In the genomic region with DNA sequence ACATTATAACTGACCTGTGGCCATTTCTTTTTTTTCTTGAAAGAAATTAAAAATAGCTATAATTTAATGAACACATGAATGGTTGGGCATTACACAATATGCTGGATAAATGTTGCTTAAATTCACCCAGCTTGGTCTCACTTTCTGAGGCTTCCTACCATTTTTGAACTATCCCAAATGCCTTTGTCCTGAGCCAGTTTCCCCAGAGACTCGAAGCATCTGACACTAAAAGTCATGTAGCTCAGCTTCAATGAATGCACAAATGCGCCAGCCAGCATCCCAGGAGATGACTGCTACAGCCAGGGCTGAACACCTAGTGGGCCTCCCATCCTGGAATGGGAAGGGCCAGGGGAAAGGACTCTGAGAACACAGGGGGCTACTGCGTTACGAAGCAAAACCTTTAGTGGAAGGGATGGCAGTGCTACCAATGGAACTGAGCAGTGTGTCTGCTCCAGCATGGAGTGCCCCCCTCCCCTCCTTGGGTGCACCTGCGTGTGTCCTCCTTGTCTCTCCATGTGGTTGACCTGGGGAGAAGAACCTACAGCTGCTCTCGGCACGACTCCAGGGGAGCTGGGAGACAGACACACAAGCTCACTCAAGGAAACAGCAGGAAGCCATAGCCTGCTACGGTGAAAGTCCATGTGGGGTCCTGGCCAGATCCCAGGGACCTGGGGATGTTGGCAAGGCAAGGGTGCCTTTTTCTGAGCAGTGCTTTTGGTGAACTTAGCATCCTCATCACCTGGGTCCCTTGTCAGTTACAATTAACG, we compare ENCODE assay signal across 1 cellular context.
TF ChIP-seq lines count a peak whose summit lies in the region.

No MANE protein-coding gene starts in this region.

TF ChIP-seq in H1, 55 proteins besides CTCF, POLR2A, EP300 and RAD21:
- TF ChIP-seq KDM4A (IDR thresholded peaks at IDR 0.05; ENCODE audit: low read depth, low read length, severe bottlenecking) (no peak), CBX5 (IDR thresholded peaks at IDR 0.05; ENCODE audit: low read depth, low read length) (no peak), FOSL1 (IDR thresholded peaks at IDR 0.05; ENCODE audit: insufficient read depth, low read depth, low read length) (no peak), KDM5A (IDR thresholded peaks at IDR 0.05; ENCODE audit: low read length) (no peak), RXRA (IDR thresholded peaks at IDR 0.05; ENCODE audit: insufficient read depth, low read depth, low read length) (no peak), GABPA (IDR thresholded peaks at IDR 0.05; ENCODE audit: borderline replicate concordance, insufficient read depth, low read length) (no peak), YY1 (IDR thresholded peaks at IDR 0.05; ENCODE audit: low read depth, low read length) (no peak), CEBPB (IDR thresholded peaks at IDR 0.05; ENCODE audit: low read depth, low read length) (no peak), TEAD4 (IDR thresholded peaks at IDR 0.05; ENCODE audit: low read depth, low read length) (no peak), SAP30 (IDR thresholded peaks at IDR 0.05; ENCODE audit: insufficient read depth, insufficient replicate concordance, low read length) (no peak), BACH1 (IDR thresholded peaks at IDR 0.05; ENCODE audit: low read length) (no peak), TCF12 (IDR thresholded peaks at IDR 0.05; ENCODE audit: low read depth, low read length) (no peak), ASH2L (IDR thresholded peaks at IDR 0.05; ENCODE audit: low read length) (no peak), JUND (IDR thresholded peaks at IDR 0.05; ENCODE audit: low read length) (no peak), EZH2 (IDR thresholded peaks at IDR 0.05; ENCODE audit: low read depth, low read length, severe bottlenecking) (no peak), POU5F1 (IDR thresholded peaks at IDR 0.05; ENCODE audit: low read depth, low read length) (no peak), EGR1 (IDR thresholded peaks at IDR 0.05; ENCODE audit: borderline replicate concordance, low read depth, low read length) (no peak)
- TF ChIP-seq, protein P1, sequence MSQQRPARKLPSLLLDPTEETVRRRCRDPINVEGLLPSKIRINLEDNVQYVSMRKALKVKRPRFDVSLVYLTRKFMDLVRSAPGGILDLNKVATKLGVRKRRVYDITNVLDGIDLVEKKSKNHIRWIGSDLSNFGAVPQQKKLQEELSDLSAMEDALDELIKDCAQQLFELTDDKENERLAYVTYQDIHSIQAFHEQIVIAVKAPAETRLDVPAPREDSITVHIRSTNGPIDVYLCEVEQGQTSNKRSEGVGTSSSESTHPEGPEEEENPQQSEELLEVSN (IDR thresholded peaks at IDR 0.05) = no peak
- TF ChIP-seq, protein P2, sequence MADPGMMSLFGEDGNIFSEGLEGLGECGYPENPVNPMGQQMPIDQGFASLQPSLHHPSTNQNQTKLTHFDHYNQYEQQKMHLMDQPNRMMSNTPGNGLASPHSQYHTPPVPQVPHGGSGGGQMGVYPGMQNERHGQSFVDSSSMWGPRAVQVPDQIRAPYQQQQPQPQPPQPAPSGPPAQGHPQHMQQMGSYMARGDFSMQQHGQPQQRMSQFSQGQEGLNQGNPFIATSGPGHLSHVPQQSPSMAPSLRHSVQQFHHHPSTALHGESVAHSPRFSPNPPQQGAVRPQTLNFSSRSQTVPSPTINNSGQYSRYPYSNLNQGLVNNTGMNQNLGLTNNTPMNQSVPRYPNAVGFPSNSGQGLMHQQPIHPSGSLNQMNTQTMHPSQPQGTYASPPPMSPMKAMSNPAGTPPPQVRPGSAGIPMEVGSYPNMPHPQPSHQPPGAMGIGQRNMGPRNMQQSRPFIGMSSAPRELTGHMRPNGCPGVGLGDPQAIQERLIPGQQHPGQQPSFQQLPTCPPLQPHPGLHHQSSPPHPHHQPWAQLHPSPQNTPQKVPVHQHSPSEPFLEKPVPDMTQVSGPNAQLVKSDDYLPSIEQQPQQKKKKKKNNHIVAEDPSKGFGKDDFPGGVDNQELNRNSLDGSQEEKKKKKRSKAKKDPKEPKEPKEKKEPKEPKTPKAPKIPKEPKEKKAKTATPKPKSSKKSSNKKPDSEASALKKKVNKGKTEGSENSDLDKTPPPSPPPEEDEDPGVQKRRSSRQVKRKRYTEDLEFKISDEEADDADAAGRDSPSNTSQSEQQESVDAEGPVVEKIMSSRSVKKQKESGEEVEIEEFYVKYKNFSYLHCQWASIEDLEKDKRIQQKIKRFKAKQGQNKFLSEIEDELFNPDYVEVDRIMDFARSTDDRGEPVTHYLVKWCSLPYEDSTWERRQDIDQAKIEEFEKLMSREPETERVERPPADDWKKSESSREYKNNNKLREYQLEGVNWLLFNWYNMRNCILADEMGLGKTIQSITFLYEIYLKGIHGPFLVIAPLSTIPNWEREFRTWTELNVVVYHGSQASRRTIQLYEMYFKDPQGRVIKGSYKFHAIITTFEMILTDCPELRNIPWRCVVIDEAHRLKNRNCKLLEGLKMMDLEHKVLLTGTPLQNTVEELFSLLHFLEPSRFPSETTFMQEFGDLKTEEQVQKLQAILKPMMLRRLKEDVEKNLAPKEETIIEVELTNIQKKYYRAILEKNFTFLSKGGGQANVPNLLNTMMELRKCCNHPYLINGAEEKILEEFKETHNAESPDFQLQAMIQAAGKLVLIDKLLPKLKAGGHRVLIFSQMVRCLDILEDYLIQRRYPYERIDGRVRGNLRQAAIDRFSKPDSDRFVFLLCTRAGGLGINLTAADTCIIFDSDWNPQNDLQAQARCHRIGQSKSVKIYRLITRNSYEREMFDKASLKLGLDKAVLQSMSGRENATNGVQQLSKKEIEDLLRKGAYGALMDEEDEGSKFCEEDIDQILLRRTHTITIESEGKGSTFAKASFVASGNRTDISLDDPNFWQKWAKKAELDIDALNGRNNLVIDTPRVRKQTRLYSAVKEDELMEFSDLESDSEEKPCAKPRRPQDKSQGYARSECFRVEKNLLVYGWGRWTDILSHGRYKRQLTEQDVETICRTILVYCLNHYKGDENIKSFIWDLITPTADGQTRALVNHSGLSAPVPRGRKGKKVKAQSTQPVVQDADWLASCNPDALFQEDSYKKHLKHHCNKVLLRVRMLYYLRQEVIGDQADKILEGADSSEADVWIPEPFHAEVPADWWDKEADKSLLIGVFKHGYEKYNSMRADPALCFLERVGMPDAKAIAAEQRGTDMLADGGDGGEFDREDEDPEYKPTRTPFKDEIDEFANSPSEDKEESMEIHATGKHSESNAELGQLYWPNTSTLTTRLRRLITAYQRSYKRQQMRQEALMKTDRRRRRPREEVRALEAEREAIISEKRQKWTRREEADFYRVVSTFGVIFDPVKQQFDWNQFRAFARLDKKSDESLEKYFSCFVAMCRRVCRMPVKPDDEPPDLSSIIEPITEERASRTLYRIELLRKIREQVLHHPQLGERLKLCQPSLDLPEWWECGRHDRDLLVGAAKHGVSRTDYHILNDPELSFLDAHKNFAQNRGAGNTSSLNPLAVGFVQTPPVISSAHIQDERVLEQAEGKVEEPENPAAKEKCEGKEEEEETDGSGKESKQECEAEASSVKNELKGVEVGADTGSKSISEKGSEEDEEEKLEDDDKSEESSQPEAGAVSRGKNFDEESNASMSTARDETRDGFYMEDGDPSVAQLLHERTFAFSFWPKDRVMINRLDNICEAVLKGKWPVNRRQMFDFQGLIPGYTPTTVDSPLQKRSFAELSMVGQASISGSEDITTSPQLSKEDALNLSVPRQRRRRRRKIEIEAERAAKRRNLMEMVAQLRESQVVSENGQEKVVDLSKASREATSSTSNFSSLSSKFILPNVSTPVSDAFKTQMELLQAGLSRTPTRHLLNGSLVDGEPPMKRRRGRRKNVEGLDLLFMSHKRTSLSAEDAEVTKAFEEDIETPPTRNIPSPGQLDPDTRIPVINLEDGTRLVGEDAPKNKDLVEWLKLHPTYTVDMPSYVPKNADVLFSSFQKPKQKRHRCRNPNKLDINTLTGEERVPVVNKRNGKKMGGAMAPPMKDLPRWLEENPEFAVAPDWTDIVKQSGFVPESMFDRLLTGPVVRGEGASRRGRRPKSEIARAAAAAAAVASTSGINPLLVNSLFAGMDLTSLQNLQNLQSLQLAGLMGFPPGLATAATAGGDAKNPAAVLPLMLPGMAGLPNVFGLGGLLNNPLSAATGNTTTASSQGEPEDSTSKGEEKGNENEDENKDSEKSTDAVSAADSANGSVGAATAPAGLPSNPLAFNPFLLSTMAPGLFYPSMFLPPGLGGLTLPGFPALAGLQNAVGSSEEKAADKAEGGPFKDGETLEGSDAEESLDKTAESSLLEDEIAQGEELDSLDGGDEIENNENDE (IDR thresholded peaks at IDR 0.05; ENCODE audit: insufficient replicate concordance, low read length) = no peak
TF ChIP-seq in H1: peak in this region for 0.
